30 cellular contexts compared by ENCODE assay signal in genomic region chr10:128867819-128868218, GRCh38.
"Had no signal": no experiment of that assay in that cellular context is flagged by ENCODE, and none has a peak within 500 bp of the region (broad histone marks: within the 10 kb centered on the region; RNA-seq: fewer than 3 reads in every experiment).

No MANE protein-coding gene starts in this region.

- H3K27ac Mint-ChIP-seq: activated B cell treated with CpG ODN at 0.5 μM for 24 hours; activated CD4-positive, alpha-beta memory T cell treated with anti-CD3 and anti-CD28 coated beads for 36 hours; activated naive CD4-positive, alpha-beta T cell treated with anti-CD3 and anti-CD28 coated beads, Interleukin-2, amount 50 U/mL, for 24 hours; activated naive CD8-positive, alpha-beta T cell treated with anti-CD3 and anti-CD28 coated beads, Interleukin-2, amount 10 ng/mL, durations not matched to agents 7 days and 5 days; activated T-cell treated with anti-CD3 and anti-CD28 coated beads, Interleukin-2, amount 50 U/mL, for 72 hours; activated T-helper 17 cell treated with anti-CD3 and anti-CD28 coated beads, Interleukin-2, amount 50 U/mL, for 72 hours; T-helper 1 cell treated with Interleukin-12 subunit alpha and Interleukin-12 subunit beta and Interleukin-4 antibody, amounts not matched to agents 30 μg/mL and 1 μg/mL, for 36 hours; T-helper 2 cell treated with Interferon-gamma antibody and Interleukin-4, amounts not matched to agents 5 μg/mL and 100 μg/mL, for 36 hours had no signal

- H3K4me3 ChIP-seq: MG63, Peyer's patch, SJSA1 had no signal

- H3K27me3 Mint-ChIP-seq: activated B cell treated with CpG ODN at 0.5 μM for 24 hours; activated CD4-positive, alpha-beta memory T cell treated with anti-CD3 and anti-CD28 coated beads for 36 hours; activated naive CD4-positive, alpha-beta T cell treated with anti-CD3 and anti-CD28 coated beads, Interleukin-2, amount 50 U/mL, for 24 hours; activated naive CD8-positive, alpha-beta T cell treated with anti-CD3 and anti-CD28 coated beads, Interleukin-2, amount 10 ng/mL, durations not matched to agents 7 days and 5 days; activated T-helper 17 cell treated with anti-CD3 and anti-CD28 coated beads, Interleukin-2, amount 50 U/mL, for 72 hours had no signal

- H3K27me3 ChIP-seq: MG63, Peyer's patch, SJSA1 had no signal

- ATAC-seq: activated T-cell treated with anti-CD3 and anti-CD28 coated beads, Interleukin-2, amount 50 U/mL, for 72 hours; activated T-helper 17 cell treated with anti-CD3 and anti-CD28 coated beads, Interleukin-2, amount 50 U/mL, for 72 hours; PC-3 had no signal

- H3K9me3 Mint-ChIP-seq: activated B cell treated with CpG ODN at 0.5 μM for 24 hours; activated CD4-positive, alpha-beta memory T cell treated with anti-CD3 and anti-CD28 coated beads for 36 hours; activated naive CD4-positive, alpha-beta T cell treated with anti-CD3 and anti-CD28 coated beads, Interleukin-2, amount 50 U/mL, for 24 hours; activated naive CD8-positive, alpha-beta T cell treated with anti-CD3 and anti-CD28 coated beads, Interleukin-2, amount 10 ng/mL, durations not matched to agents 7 days and 5 days; activated T-helper 17 cell treated with anti-CD3 and anti-CD28 coated beads, Interleukin-2, amount 50 U/mL, for 72 hours; T-helper 1 cell treated with Interleukin-12 subunit alpha and Interleukin-12 subunit beta and Interleukin-4 antibody, amounts not matched to agents 30 μg/mL and 1 μg/mL, for 36 hours; T-helper 2 cell treated with Interferon-gamma antibody and Interleukin-4, amounts not matched to agents 5 μg/mL and 100 μg/mL, for 36 hours had no signal

- H3K4me3 Mint-ChIP-seq: activated B cell treated with CpG ODN at 0.5 μM for 24 hours; activated CD4-positive, alpha-beta memory T cell treated with anti-CD3 and anti-CD28 coated beads for 36 hours; activated naive CD4-positive, alpha-beta T cell treated with anti-CD3 and anti-CD28 coated beads, Interleukin-2, amount 50 U/mL, for 24 hours; activated naive CD8-positive, alpha-beta T cell treated with anti-CD3 and anti-CD28 coated beads, Interleukin-2, amount 10 ng/mL, durations not matched to agents 7 days and 5 days; activated T-cell treated with anti-CD3 and anti-CD28 coated beads, Interleukin-2, amount 50 U/mL, for 72 hours; activated T-helper 17 cell treated with anti-CD3 and anti-CD28 coated beads, Interleukin-2, amount 50 U/mL, for 72 hours; T-helper 1 cell treated with Interleukin-12 subunit alpha and Interleukin-12 subunit beta and Interleukin-4 antibody, amounts not matched to agents 30 μg/mL and 1 μg/mL, for 36 hours; T-helper 2 cell treated with Interferon-gamma antibody and Interleukin-4, amounts not matched to agents 5 μg/mL and 100 μg/mL, for 36 hours had no signal

- H3K27ac ChIP-seq: Peyer's patch, SJSA1 had no signal

- H3K36me3 ChIP-seq: MG63, Peyer's patch, SJSA1 had no signal

- H3K9me3 ChIP-seq: MG63, Peyer's patch, SK-N-SH had no signal

- H3K4me1 Mint-ChIP-seq: activated B cell treated with CpG ODN at 0.5 μM for 24 hours; activated naive CD4-positive, alpha-beta T cell treated with anti-CD3 and anti-CD28 coated beads, Interleukin-2, amount 50 U/mL, for 24 hours; activated naive CD8-positive, alpha-beta T cell treated with anti-CD3 and anti-CD28 coated beads, Interleukin-2, amount 10 ng/mL, durations not matched to agents 7 days and 5 days; activated T-helper 17 cell treated with anti-CD3 and anti-CD28 coated beads, Interleukin-2, amount 50 U/mL, for 72 hours had no signal

- H3K36me3 Mint-ChIP-seq: activated CD4-positive, alpha-beta memory T cell treated with anti-CD3 and anti-CD28 coated beads for 36 hours; activated naive CD4-positive, alpha-beta T cell treated with anti-CD3 and anti-CD28 coated beads, Interleukin-2, amount 50 U/mL, for 24 hours; activated naive CD8-positive, alpha-beta T cell treated with anti-CD3 and anti-CD28 coated beads, Interleukin-2, amount 10 ng/mL, durations not matched to agents 7 days and 5 days; brain had no signal

- DNase-seq: activated B cell treated with CpG ODN at 0.5 μM for 24 hours; activated CD4-positive, alpha-beta memory T cell treated with anti-CD3 and anti-CD28 coated beads for 36 hours; activated CD4-positive, alpha-beta T cell treated with anti-CD3 and anti-CD28 coated beads for 4 hours; activated CD4-positive, alpha-beta T cell treated with anti-CD3 and anti-CD28 coated beads, Interleukin-2, amount 50 U/mL, for 1 hour; activated CD4-positive, CD25-positive, alpha-beta regulatory T cell treated with anti-CD3 and anti-CD28 coated beads, Interleukin-2, amount 50 U/mL, for 72 hours; activated gamma-delta T cell; activated naive CD4-positive, alpha-beta T cell treated with Interleukin-2 at 50 U/mL for 16 hours; activated naive CD8-positive, alpha-beta T cell treated with anti-CD3 and anti-CD28 coated beads, Interleukin-2, amount 10 ng/mL, durations not matched to agents 7 days and 5 days; activated T-cell treated with anti-CD3 and anti-CD28 coated beads, Interleukin-2, amount 50 U/mL, for 1 hour; activated T-cell treated with anti-CD3 and anti-CD28 coated beads, Interleukin-2, amount 50 U/mL, for 72 hours; Kasumi-1; KG1; MG63; NCI-H1048; NCI-H1105 treated with DMSO at 0.1 percent for 48 hours; NCI-H1436; NCI-H2029; NCI-H345; NCI-H524 treated with DMSO at 0.1 percent for 48 hours; PC-3; Peyer's patch; RPMI8226; SHP77 treated with DMSO at 0.1 percent for 48 hours; SK-N-SH had no signal

- H3K4me1 ChIP-seq: Peyer's patch, SJSA1 had no signal
